ENCODE assay signal across 8 cellular contexts in genomic region chr2:54331095-54331835, GRCh38.
DNase-seq lines count a peak whose midpoint lies in the region; ATAC-seq and TF ChIP-seq lines count a peak whose summit lies in the region.

No MANE protein-coding gene starts in this region.

- peak overlapping the region; percentile 86 for H3K27ac Mint-ChIP-seq in central memory CD8-positive, alpha-beta T cell (ENCODE audit: low read depth)

- peaks cover 19% of the 10 kb centered on the region for H3K27me3 Mint-ChIP-seq in central memory CD8-positive, alpha-beta T cell

- peak; percentile 39 for ATAC-seq in GM19035 (IDR thresholded peaks at IDR 0.05; ENCODE audit: unreplicated experiment)
- no peak for ATAC-seq in central memory CD8-positive, alpha-beta T cell (replicated peaks; ENCODE audit: extremely low read depth, poor library complexity, severe bottlenecking)
- no peak for ATAC-seq in GM18502 (IDR thresholded peaks at IDR 0.05; ENCODE audit: poor library complexity, unreplicated experiment)
- ATAC-seq in HG03439 (IDR thresholded peaks at IDR 0.05; ENCODE audit: unreplicated experiment): no peak

- peaks cover 12% of the 10 kb centered on the region for H3K4me1 Mint-ChIP-seq in central memory CD8-positive, alpha-beta T cell

- H3K36me3 Mint-ChIP-seq in central memory CD8-positive, alpha-beta T cell (ENCODE audit: insufficient read depth): peaks cover 9% of the 10 kb centered on the region

- no peak for TF ChIP-seq CTCF in LNCaP clone FGC (IDR thresholded peaks at IDR 0.05; ENCODE audit: control insufficient read depth, extremely low read depth, insufficient read depth)

- H3K9ac ChIP-seq in muscle layer of colon (ENCODE audit: low read length): peak overlapping the region; percentile 50

- no peaks in the 10 kb centered on the region for H3K9me3 ChIP-seq in muscle layer of colon (ENCODE audit: low read length)

- DNase-seq in LNCaP clone FGC (ENCODE audit: low read depth) (no peak), inferior parietal cortex (ENCODE audit: extremely low spot score) (no peak), activated gamma-delta T cell treated with Interleukin-2 at 50 U/mL for 16 hours (no peak)
- DNase-seq in central memory CD8-positive, alpha-beta T cell (ENCODE audit: low spot score in 2 of 2): no peak

- no peaks in the 10 kb centered on the region for H3K9me3 Mint-ChIP-seq in central memory CD8-positive, alpha-beta T cell

- H3K27ac ChIP-seq in muscle layer of colon (ENCODE audit: low read depth, low read length): peak overlapping the region; percentile 76

- H3K36me3 ChIP-seq in muscle layer of colon (ENCODE audit: insufficient read depth, low read length): no peaks in the 10 kb centered on the region

- H3K4me3 ChIP-seq in LNCaP clone FGC (ENCODE audit: low read depth, low read length) (peak overlapping the region; percentile 49), muscle layer of colon (ENCODE audit: low read depth in 1 of 2, low read length in 2 of 2) (peak overlapping the region; percentile 17 to 80)

- H3K4me1 ChIP-seq in muscle layer of colon (ENCODE audit: insufficient read depth, low read length): peaks cover 16% of the 10 kb centered on the region

- peak overlapping the region; percentile 85 for H3K4me3 Mint-ChIP-seq in central memory CD8-positive, alpha-beta T cell

- H3K27me3 ChIP-seq in muscle layer of colon (ENCODE audit: control insufficient read depth in 1 of 2, insufficient read depth in 2 of 2, low read length in 2 of 2): no peaks in the 10 kb centered on the region
